ENCODE assay signal across 21 cellular contexts in the genomic region with DNA sequence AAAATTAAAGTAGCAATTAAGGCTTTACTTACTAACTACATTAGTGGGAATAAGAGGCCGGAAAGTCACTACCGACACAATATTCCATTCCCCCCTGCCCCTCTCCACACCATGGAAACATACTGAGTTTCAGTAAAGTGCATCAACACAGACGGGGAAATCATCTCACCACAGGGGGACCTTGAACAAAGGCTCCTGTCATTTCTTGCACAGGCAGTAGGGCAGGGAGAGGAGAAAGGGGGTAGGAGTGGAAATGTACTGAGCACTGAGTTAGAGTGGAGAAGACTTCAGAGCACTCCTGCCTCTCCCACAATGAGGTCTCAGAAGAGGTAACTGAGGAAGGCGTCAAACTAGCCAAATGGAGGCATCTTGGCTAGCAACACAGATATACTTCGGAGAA.
"Had no signal": no experiment of that assay in that cellular context is flagged by ENCODE, and none has a peak within 500 bp of the region (broad histone marks: within the 10 kb centered on the region; RNA-seq: fewer than 3 reads in every experiment).

No MANE protein-coding gene starts in this region.

- H3K27ac ChIP-seq: heart right ventricle, left ventricle myocardium inferior, lower lobe of right lung, neutrophil, sigmoid colon, skin epidermis had no signal

- H3K4me3 ChIP-seq: heart right ventricle, left ventricle myocardium inferior, lower lobe of right lung, sigmoid colon, skin epidermis had no signal

- H3K27me3 Mint-ChIP-seq: central memory CD8-positive, alpha-beta T cell; dendritic cell treated with granulocyte-macrophage colony-stimulating factor and Interleukin-4, amounts not matched to agents 40 ng/mL and 50 ng/mL, for 4 days; memory B cell; naive B cell had no signal

- H3K36me3 Mint-ChIP-seq: immature natural killer cell, memory B cell, naive B cell had no signal

- H3K9me3 Mint-ChIP-seq: nephron had no signal

- H3K27me3 ChIP-seq: heart right ventricle, neutrophil, sigmoid colon had no signal

- DNase-seq: erythroblast; foreskin melanocyte; heart right ventricle; hypothalamus; immature natural killer cell; left cardiac atrium; left ventricle myocardium inferior; lower lobe of right lung; midbrain; naive B cell; sigmoid colon; stimulated activated CD4-positive, alpha-beta T cell treated with anti-CD3 and anti-CD28 coated beads, Interleukin-2, amount 100 ng/mL, for 24 hours; stimulated activated CD4-positive, alpha-beta T cell treated with anti-CD3 and anti-CD28 coated beads, Interleukin-4, amount 100 ng/mL, for 4 hours; stimulated activated naive CD4-positive, alpha-beta T cell treated with Interleukin-2 at 50 U/mL for 16 hours; trophoblast cell had no signal

- H3K4me3 Mint-ChIP-seq: central memory CD8-positive, alpha-beta T cell; dendritic cell treated with granulocyte-macrophage colony-stimulating factor and Interleukin-4, amounts not matched to agents 40 ng/mL and 50 ng/mL, for 4 days; immature natural killer cell; memory B cell; naive B cell; nephron had no signal

- H3K4me1 ChIP-seq: heart right ventricle, left ventricle myocardium inferior, lower lobe of right lung, sigmoid colon had no signal

- H3K4me1 Mint-ChIP-seq: central memory CD8-positive, alpha-beta T cell; immature natural killer cell; memory B cell; naive B cell; nephron had no signal

- H3K9me3 ChIP-seq: left ventricle myocardium inferior, lower lobe of right lung, neutrophil, sigmoid colon had no signal

- H3K36me3 ChIP-seq: heart right ventricle, left ventricle myocardium inferior, lower lobe of right lung, neutrophil, sigmoid colon had no signal

- ATAC-seq: heart right ventricle, left cardiac atrium, lower lobe of right lung had no signal

- H3K27ac Mint-ChIP-seq: dendritic cell treated with granulocyte-macrophage colony-stimulating factor and Interleukin-4, amounts not matched to agents 40 ng/mL and 50 ng/mL, for 4 days; immature natural killer cell; memory B cell; naive B cell; nephron had no signal
